ENCODE assay signal across 20 cellular contexts in genomic region chr4:105102026-105102425, GRCh38. TPM values are rescaled to one million over a fixed set of nuclear protein-coding genes. Genes with fewer than 3 reads are reported as not detected.
DNase-seq lines count a peak whose midpoint lies in the region; ATAC-seq, FAIRE-seq and TF ChIP-seq lines count a peak whose summit lies in the region.
"Had no signal": no experiment of that assay in that cellular context is flagged by ENCODE, and none has a peak within 500 bp of the region (broad histone marks: within the 10 kb centered on the region; RNA-seq: fewer than 3 reads in every experiment).

No MANE protein-coding gene starts in this region.

- DNase-seq in pancreas (no peak), H7 (no peak)
- no peak for DNase-seq in activated naive CD8-positive, alpha-beta T cell treated with anti-CD3 and anti-CD28 coated beads, Interleukin-2, amount 50 U/mL, for 24 hours
- DNase-seq: Calu3; CD8-positive, alpha-beta T cell; DMS79 treated with DMSO at 0.1 percent for 48 hours; GM23248; HCEC 1CT; KBM-7 had no signal

- no peaks in the 10 kb centered on the region for H3K9me3 ChIP-seq in pancreas
- H3K9me3 ChIP-seq: A549 had no signal

- no peaks in the 10 kb centered on the region for H3K4me1 ChIP-seq in pancreas
- H3K4me1 ChIP-seq: A549, BLaER1 had no signal

- intact Hi-C loops in pancreas (cut with DNase I): no loop called here

- ATAC-seq in pancreas (no peak), GM21825 (IDR thresholded peaks at IDR 0.05; ENCODE audit: unreplicated experiment) (no peak)
- ATAC-seq in activated naive CD8-positive, alpha-beta T cell treated with anti-CD3 and anti-CD28 coated beads, Interleukin-2, amount 50 U/mL, for 24 hours: no peak
- ATAC-seq: A549; CD8-positive, alpha-beta T cell; GM12878 had no signal

- no peak for TF ChIP-seq CTCF in pancreas (IDR thresholded peaks at IDR 0.05)

- no peak overlapping the region for H3K27ac Mint-ChIP-seq in activated naive CD8-positive, alpha-beta T cell treated with anti-CD3 and anti-CD28 coated beads, Interleukin-2, amount 50 U/mL, for 24 hours
- H3K27ac Mint-ChIP-seq: CD14-positive monocyte; CD8-positive, alpha-beta T cell; IgD-negative memory B cell had no signal

- H3K27ac ChIP-seq in pancreas: no peak overlapping the region
- H3K27ac ChIP-seq: A549, BLaER1, GM23248, HL-60 had no signal

- peaks cover 6% of the 10 kb centered on the region for H3K27me3 Mint-ChIP-seq in activated naive CD8-positive, alpha-beta T cell treated with anti-CD3 and anti-CD28 coated beads, Interleukin-2, amount 50 U/mL, for 24 hours

- H3K27me3 ChIP-seq in pancreas (no peaks in the 10 kb centered on the region), H7 (ENCODE audit: control insufficient read depth, insufficient read depth, low read length) (no peaks in the 10 kb centered on the region)
- H3K27me3 ChIP-seq: BLaER1 had no signal

- no peaks in the 10 kb centered on the region for H3K36me3 ChIP-seq in pancreas
- H3K36me3 ChIP-seq in H7 (replicated peaks; ENCODE audit: control insufficient read depth, insufficient read depth, low read length): no peaks in the 10 kb centered on the region
- H3K36me3 ChIP-seq: BLaER1 had no signal

- FAIRE-seq in A204.1 (lab: Jason Lieb, UNC): peak; percentile 19
- peak; percentile 44 for FAIRE-seq in G401.6 (lab: Jason Lieb, UNC)
- FAIRE-seq in colon (lab: Jason Lieb, UNC): peak; percentile 18
- FAIRE-seq in pancreas (lab: Jason Lieb, UNC): peak; percentile 59
- FAIRE-seq: A549, GM12878, GM19239 had no signal

- no peak overlapping the region for H3K4me3 Mint-ChIP-seq in activated naive CD8-positive, alpha-beta T cell treated with anti-CD3 and anti-CD28 coated beads, Interleukin-2, amount 50 U/mL, for 24 hours
- H3K4me3 Mint-ChIP-seq: CD14-positive monocyte; CD8-positive, alpha-beta T cell; IgD-negative memory B cell had no signal

- H3K36me3 Mint-ChIP-seq in activated naive CD8-positive, alpha-beta T cell treated with anti-CD3 and anti-CD28 coated beads, Interleukin-2, amount 50 U/mL, for 24 hours (ENCODE audit: low read depth): peaks cover 3% of the 10 kb centered on the region
- H3K36me3 Mint-ChIP-seq: CD8-positive, alpha-beta T cell had no signal

- H3K4me1 Mint-ChIP-seq in activated naive CD8-positive, alpha-beta T cell treated with anti-CD3 and anti-CD28 coated beads, Interleukin-2, amount 50 U/mL, for 24 hours: no peaks in the 10 kb centered on the region
- H3K4me1 Mint-ChIP-seq: IgD-negative memory B cell had no signal

- peaks cover 21% of the 10 kb centered on the region for H3K9me3 Mint-ChIP-seq in activated naive CD8-positive, alpha-beta T cell treated with anti-CD3 and anti-CD28 coated beads, Interleukin-2, amount 50 U/mL, for 24 hours

- H3K4me3 ChIP-seq in pancreas: no peak overlapping the region
- no peak overlapping the region for H3K4me3 ChIP-seq in H7 (ENCODE audit: insufficient read depth, low read depth, low read length)
- H3K4me3 ChIP-seq: A549, BLaER1, GM12878, GM23248 had no signal

RNA-seq across cellular contexts. Expression of gene TET2, which starts 44.6 kb away (rescaled TPM):
- total RNA-seq in pancreas: 10 to 100 TPM in 2 of 6 donors, 1 to 10 TPM in 4; 6.6 to 16.5 (median 8.6) TPM
- 1 to 10 TPM; 2.5 to 3.3 TPM for polyA plus RNA-seq in pancreas
- 0.59 and 0.74 TPM in 2 replicates for total RNA-seq in H7 (2014; rRNA removed; shearing (Covaris generic))
